In the genomic region with DNA sequence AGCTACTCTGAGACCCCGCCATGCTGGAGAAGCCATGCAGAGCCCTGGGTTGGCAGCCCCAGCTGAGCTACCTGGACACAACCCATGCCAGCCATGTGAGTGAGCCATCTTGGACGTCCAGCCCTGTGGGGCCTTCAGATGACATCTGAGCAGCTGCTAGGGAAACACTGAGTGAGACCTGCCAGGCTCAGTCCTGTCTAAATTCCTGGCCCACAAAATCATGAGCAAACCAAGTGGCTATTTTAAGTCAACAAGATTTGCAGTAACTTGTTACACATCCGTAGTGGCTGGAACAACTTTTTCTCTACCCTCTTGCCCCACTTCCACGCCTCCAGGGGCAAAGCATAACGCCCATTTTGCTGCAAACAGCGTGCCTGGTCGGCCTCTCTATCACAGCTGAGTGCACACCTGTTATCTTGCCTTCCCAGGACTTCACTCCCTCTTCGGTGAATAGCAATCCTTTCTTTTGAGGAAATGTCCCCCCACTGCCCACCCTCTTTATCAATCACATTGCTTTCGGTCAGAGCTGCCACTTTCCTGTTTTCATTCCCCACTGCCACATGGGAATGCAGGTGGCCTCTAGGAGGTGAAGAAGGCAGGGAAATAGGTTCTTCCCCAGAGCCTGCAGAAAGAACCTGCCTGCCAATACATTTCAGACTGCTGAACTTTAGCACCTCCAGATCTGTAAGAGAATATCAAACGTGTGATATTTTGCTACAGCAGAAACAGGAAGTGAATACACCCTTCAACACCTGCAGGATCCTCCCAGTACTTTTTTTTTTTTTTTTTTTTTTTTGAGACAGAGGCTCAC, we compare ENCODE assay signal across 1 cellular context.
TF ChIP-seq lines count a peak whose summit lies in the region.

No MANE protein-coding gene starts in this region.

TF ChIP-seq in GM23338, 12 proteins besides CTCF, POLR2A, EP300 and RAD21 (continued from another document):
- TF ChIP-seq ZNF462 (CRISPR knock-in tag; IDR thresholded peaks at IDR 0.05), result no peak
- TF ChIP-seq, protein P1, sequence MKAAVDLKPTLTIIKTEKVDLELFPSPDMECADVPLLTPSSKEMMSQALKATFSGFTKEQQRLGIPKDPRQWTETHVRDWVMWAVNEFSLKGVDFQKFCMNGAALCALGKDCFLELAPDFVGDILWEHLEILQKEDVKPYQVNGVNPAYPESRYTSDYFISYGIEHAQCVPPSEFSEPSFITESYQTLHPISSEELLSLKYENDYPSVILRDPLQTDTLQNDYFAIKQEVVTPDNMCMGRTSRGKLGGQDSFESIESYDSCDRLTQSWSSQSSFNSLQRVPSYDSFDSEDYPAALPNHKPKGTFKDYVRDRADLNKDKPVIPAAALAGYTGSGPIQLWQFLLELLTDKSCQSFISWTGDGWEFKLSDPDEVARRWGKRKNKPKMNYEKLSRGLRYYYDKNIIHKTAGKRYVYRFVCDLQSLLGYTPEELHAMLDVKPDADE (IDR thresholded peaks at IDR 0.05), result no peak
- no peak for TF ChIP-seq NANOG (IDR thresholded peaks at IDR 0.05; ENCODE audit: borderline replicate concordance)
- no peak for TF ChIP-seq JUNB (IDR thresholded peaks at IDR 0.05; ENCODE audit: unreplicated experiment)
